Comparison of ENCODE assay signal across 8 cellular contexts in the genomic region with DNA sequence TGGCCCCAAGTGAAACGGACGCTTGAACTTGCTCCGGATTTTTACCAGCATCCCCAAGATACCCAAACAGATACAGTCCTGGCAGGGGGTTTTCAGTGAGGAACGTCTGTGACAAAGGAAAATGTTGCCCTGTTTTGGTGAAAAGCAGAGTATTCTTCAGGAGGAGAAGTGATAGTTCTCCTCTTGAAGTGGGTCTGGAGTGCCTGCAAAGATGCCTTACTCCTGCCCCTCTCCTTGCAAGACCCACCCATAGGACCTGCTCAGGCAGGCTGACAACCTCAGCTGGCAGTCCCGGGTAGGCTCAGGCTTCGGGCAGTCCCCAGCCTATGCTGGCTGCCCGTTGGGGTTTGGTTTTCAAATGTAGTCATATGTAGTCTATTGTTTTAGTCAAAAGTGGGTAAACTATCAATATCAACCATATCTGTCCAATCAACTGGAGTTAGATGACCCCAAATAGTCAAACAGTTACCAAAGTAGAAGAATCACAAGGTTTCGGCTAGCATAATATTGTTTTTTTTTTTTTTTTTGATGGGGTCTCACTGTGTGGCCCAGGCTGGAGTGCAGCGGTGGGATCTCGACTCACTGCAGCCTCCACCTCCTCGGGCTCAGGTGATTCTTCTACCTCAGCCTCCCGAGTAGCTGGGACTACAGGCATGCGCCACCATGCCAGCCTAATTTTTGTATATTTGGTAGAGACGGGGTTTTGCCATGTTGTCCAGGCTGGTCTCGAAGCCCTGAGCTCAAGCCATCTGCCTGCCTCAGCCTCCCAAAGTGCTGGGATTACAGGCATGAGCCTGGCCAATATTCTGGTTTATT. TPM values are rescaled to one million over a fixed set of nuclear protein-coding genes. Genes with fewer than 3 reads are reported as not detected.
DNase-seq lines count a peak whose midpoint lies in the region; ATAC-seq, FAIRE-seq and TF ChIP-seq lines count a peak whose summit lies in the region.

No MANE protein-coding gene starts in this region.

- H2AFZ ChIP-seq in Karpas-422 (ENCODE audit: low read length) = peak overlapping the region; percentile 89; the same call in 1 of the 2 replicates

- H3K36me3 Mint-ChIP-seq in activated naive CD4-positive, alpha-beta T cell treated with anti-CD3 and anti-CD28 coated beads, Interleukin-2, amount 50 U/mL, for 72 hours = peaks cover 12% of the 10 kb centered on the region in 2 donors

- peaks cover 36% of the 10 kb centered on the region for H3K79me2 ChIP-seq in Karpas-422 (ENCODE audit: low read length)

- ATAC-seq in activated naive CD4-positive, alpha-beta T cell treated with anti-CD3 and anti-CD28 coated beads, Interleukin-2, amount 50 U/mL, for 72 hours = peak; percentile 48 to 60
- no peak for ATAC-seq in HG02938 (IDR thresholded peaks at IDR 0.05; ENCODE audit: unreplicated experiment)

- peak overlapping the region; percentile 93 to 99 (median 97); a peak in 21 of 22 replicates for H3K27ac ChIP-seq in BLaER1 treated with 17β-estradiol and CSF1 and Interleukin-3, amounts not matched to agents 10 nM and 100 nM
- no peak overlapping the region for H3K27ac ChIP-seq in Karpas-422 (ENCODE audit: low read length)
- no peak overlapping the region for H3K27ac ChIP-seq in kidney (ENCODE audit: low read depth in 2 of 2, low read length in 2 of 2)
- H3K27ac ChIP-seq in thymus (ENCODE audit: low read depth) = no peak overlapping the region

- peak overlapping the region; percentile 82 to 99 (median 98) for H3K4me3 ChIP-seq in BLaER1 treated with 17β-estradiol and CSF1 and Interleukin-3, amounts not matched to agents 10 nM and 100 nM
- H3K4me3 ChIP-seq in Karpas-422 (ENCODE audit: low read length) (peak overlapping the region; percentile 89), kidney (ENCODE audit: low read length in 2 of 2) (peak overlapping the region; percentile 69 to 77), thymus (ENCODE audit: low read length) (peak overlapping the region; percentile 94)

- DNase-seq in Karpas-422 (peak; percentile 61), kidney (no peak), inferior parietal cortex (ENCODE audit: extremely low spot score) (no peak), mucosa of gallbladder (ENCODE audit: low spot score) (no peak)
- DNase-seq in activated naive CD4-positive, alpha-beta T cell treated with anti-CD3 and anti-CD28 coated beads, Interleukin-2, amount 50 U/mL, for 72 hours (ENCODE audit: low spot score in 2 of 2) = peak in 1 of 2 donors; percentile 50

- no peaks in the 10 kb centered on the region for H3K9me2 ChIP-seq in Karpas-422 (replicated peaks; ENCODE audit: insufficient read depth, low read length)

- no peaks in the 10 kb centered on the region for H3K9me3 Mint-ChIP-seq in activated naive CD4-positive, alpha-beta T cell treated with anti-CD3 and anti-CD28 coated beads, Interleukin-2, amount 50 U/mL, for 72 hours

- intact Hi-C loops in kidney (cut with DNase I) = no loop called here

- peak overlapping the region; percentile 90 to 99 (median 96) for H3K4me2 ChIP-seq in BLaER1 treated with 17β-estradiol and CSF1 and Interleukin-3, amounts not matched to agents 10 nM and 100 nM
- peak overlapping the region; percentile 79 for H3K4me2 ChIP-seq in Karpas-422 (ENCODE audit: low read depth, low read length, poor library complexity, severe bottlenecking)

- no peak for TF ChIP-seq CTCF in kidney (IDR thresholded peaks at IDR 0.05; ENCODE audit: borderline replicate concordance, extremely low read depth, insufficient read depth)

- peak overlapping the region; percentile 87 to 95 for H3K27ac Mint-ChIP-seq in activated naive CD4-positive, alpha-beta T cell treated with anti-CD3 and anti-CD28 coated beads, Interleukin-2, amount 50 U/mL, for 72 hours

- no peak for FAIRE-seq in kidney (lab: Jason Lieb, UNC)

- H4K20me1 ChIP-seq in BLaER1 treated with 17β-estradiol and CSF1 and Interleukin-3, amounts not matched to agents 10 nM and 100 nM = peaks cover 29 to 88% (median 57%) of the 10 kb centered on the region in 11 experiments
- H4K20me1 ChIP-seq in Karpas-422 (ENCODE audit: insufficient read depth, low read depth, low read length) = peaks cover 12% of the 10 kb centered on the region; the same call in 1 of the 2 replicates

- peaks cover 53 to 67% (median 58%) of the 10 kb centered on the region in 11 experiments for H3K36me3 ChIP-seq in BLaER1 treated with 17β-estradiol and CSF1 and Interleukin-3, amounts not matched to agents 10 nM and 100 nM
- H3K36me3 ChIP-seq in Karpas-422 (ENCODE audit: insufficient read depth, low read length) (0 out of 2 replicates have a peak, but pooled peaks cover 2% of the 10 kb centered on the region), kidney (ENCODE audit: control insufficient read depth in 1 of 2, insufficient read depth in 2 of 2, low read length in 2 of 2) (no peaks in the 10 kb centered on the region), thymus (ENCODE audit: control insufficient read depth, insufficient read depth) (peaks cover 47% of the 10 kb centered on the region)

- H3K9me3 ChIP-seq in BLaER1 treated with 17β-estradiol and CSF1 and Interleukin-3, amounts not matched to agents 10 nM and 100 nM (replicated peaks in 1 of 11) = no peaks in the 10 kb centered on the region
- H3K9me3 ChIP-seq in Karpas-422 (ENCODE audit: low read length) (no peaks in the 10 kb centered on the region), kidney (ENCODE audit: control insufficient read depth in 1 of 2, low read length in 2 of 2) (no peaks in the 10 kb centered on the region), thymus (ENCODE audit: control insufficient read depth) (no peaks in the 10 kb centered on the region)

- peak overlapping the region; percentile 96 to 99 (median 98) for H3K9ac ChIP-seq in BLaER1 treated with 17β-estradiol and CSF1 and Interleukin-3, amounts not matched to agents 10 nM and 100 nM
- H3K9ac ChIP-seq in Karpas-422 (ENCODE audit: low read length) = peak overlapping the region; percentile 96
- H3K9ac ChIP-seq in kidney (ENCODE audit: low read length in 2 of 2) = peak overlapping the region in 1 of 2 donors; percentile 91

- H3K27me3 ChIP-seq in BLaER1 treated with 17β-estradiol and CSF1 and Interleukin-3, amounts not matched to agents 10 nM and 100 nM = no peaks in the 10 kb centered on the region
- H3K27me3 ChIP-seq in Karpas-422 (ENCODE audit: low read length) (no peaks in the 10 kb centered on the region), thymus (ENCODE audit: control insufficient read depth, insufficient read depth) (no peaks in the 10 kb centered on the region)

- peaks cover 29 to 74% (median 45%) of the 10 kb centered on the region in 10 experiments for H3K4me1 ChIP-seq in BLaER1 treated with 17β-estradiol and CSF1 and Interleukin-3, amounts not matched to agents 10 nM and 100 nM
- peaks cover 20% of the 10 kb centered on the region for H3K4me1 ChIP-seq in Karpas-422 (ENCODE audit: low read length)
- peaks cover 7 to 12% of the 10 kb centered on the region in 2 donors for H3K4me1 ChIP-seq in kidney (ENCODE audit: control insufficient read depth in 1 of 2, insufficient read depth in 1 of 2, low read depth in 1 of 2, low read length in 2 of 2)
- peaks cover 21% of the 10 kb centered on the region for H3K4me1 ChIP-seq in thymus (ENCODE audit: control insufficient read depth, insufficient read depth, low read length)

- whole genome bisulfite sequencing in thymus = 55% methylated on average over 15 of the region's 15 CpGs

RNA-seq across cellular contexts. Expression of a gene that starts 1.0 kb away (rescaled TPM):
- 26.7 and 44.9 TPM in 2 replicates for total RNA-seq in Karpas-422 (2014; rRNA removed; shearing (Covaris generic); ENCODE audit: low replicate concordance)
- total RNA-seq in activated naive CD4-positive, alpha-beta T cell treated with anti-CD3 and anti-CD28 coated beads, Interleukin-2, amount 50 U/mL, for 72 hours = 10 to 100 TPM; 38.8 to 63.2 TPM
- total RNA-seq in kidney (72.2 TPM), mucosa of gallbladder (89.5 TPM)
- polyA plus RNA-seq in kidney (ENCODE audit: insufficient read depth, low read depth, low replicate concordance) (60.8 TPM), thymus (29.5 TPM)

RNA-seq across cellular contexts. Expression of a gene that starts 14.9 kb away (rescaled TPM):
- total RNA-seq in Karpas-422 (2014; rRNA removed; shearing (Covaris generic); ENCODE audit: low replicate concordance) = 33.4 and 39.2 TPM in 2 replicates
- total RNA-seq in activated naive CD4-positive, alpha-beta T cell treated with anti-CD3 and anti-CD28 coated beads, Interleukin-2, amount 50 U/mL, for 72 hours = 100 to 1,000 TPM; 119 to 198 TPM
- total RNA-seq in kidney = 5.5 TPM
- 3.5 TPM for polyA plus RNA-seq in kidney (ENCODE audit: insufficient read depth, low read depth, low replicate concordance)
- polyA plus RNA-seq in thymus = 75.2 TPM
- 9.3 TPM for total RNA-seq in mucosa of gallbladder

RNA-seq across cellular contexts. Expression of a gene that starts 22.8 kb away (rescaled TPM):
- total RNA-seq in Karpas-422 (2014; rRNA removed; shearing (Covaris generic); ENCODE audit: low replicate concordance) = not detected in 2 replicates
- total RNA-seq in activated naive CD4-positive, alpha-beta T cell treated with anti-CD3 and anti-CD28 coated beads, Interleukin-2, amount 50 U/mL, for 72 hours = not detected
- total RNA-seq in kidney (0.13 TPM), mucosa of gallbladder (0.14 TPM)
- polyA plus RNA-seq in kidney (ENCODE audit: insufficient read depth, low read depth, low replicate concordance) (not detected), thymus (0.09 TPM)

RNA-seq across cellular contexts. Expression of a gene that starts 48.1 kb away (rescaled TPM):
- not detected in 2 replicates for total RNA-seq in Karpas-422 (2014; rRNA removed; shearing (Covaris generic); ENCODE audit: low replicate concordance)
- under 1 TPM; 0.14 TPM for total RNA-seq in activated naive CD4-positive, alpha-beta T cell treated with anti-CD3 and anti-CD28 coated beads, Interleukin-2, amount 50 U/mL, for 72 hours
- 4.1 TPM for total RNA-seq in kidney
- 1.8 TPM for polyA plus RNA-seq in kidney (ENCODE audit: insufficient read depth, low read depth, low replicate concordance)
- polyA plus RNA-seq in thymus = 1.0 TPM
- total RNA-seq in mucosa of gallbladder = 60.7 TPM

Comparison
In these comparisons a context has a peak if more than half of its experiments do, and no peak if none do; other contexts are left out.
1. H3K27ac ChIP-seq: peak in BLaER1 treated with 17β-estradiol and CSF1 and Interleukin-3, amounts not matched to agents 10 nM and 100 nM (11 of 11); none in Karpas-422 (single experiment), kidney (0 of 2) and thymus (single experiment).
2. Peak in every context shown above with its lines, with median percentiles within 50 percentile points of each other: H3K4me3 ChIP-seq.